24 cellular contexts compared by ENCODE assay signal in the genomic region with DNA sequence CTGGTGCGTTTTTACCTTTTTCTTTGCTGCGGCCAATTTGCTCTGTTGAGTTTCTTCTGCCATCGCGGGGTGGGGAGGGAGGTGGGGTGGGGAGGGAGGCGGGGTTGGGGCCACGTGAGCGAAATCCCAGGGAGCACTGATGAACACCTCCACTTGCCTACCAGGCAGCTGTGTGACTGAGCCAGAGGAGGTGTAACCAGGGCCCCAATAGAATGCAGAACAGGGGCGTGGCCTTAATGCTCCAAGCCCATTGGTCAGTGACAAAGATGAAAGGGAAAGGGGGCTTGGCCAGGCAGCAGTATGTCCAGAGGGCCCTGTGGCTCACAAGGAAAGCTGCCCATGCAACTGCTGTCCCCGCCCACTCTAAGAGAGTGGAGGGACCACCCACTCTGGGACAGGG. TPM values are rescaled to one million over a fixed set of nuclear protein-coding genes. Genes with fewer than 3 reads are reported as not detected.
"Had no signal": no experiment of that assay in that cellular context is flagged by ENCODE, and none has a peak within 500 bp of the region (broad histone marks: within the 10 kb centered on the region; RNA-seq: fewer than 3 reads in every experiment).

No MANE protein-coding gene starts in this region.

- DNase-seq: activated B cell treated with CpG ODN at 0.5 μM for 24 hours; activated CD4-positive, alpha-beta T cell treated with anti-CD3 and anti-CD28 coated beads, Interleukin-2, amount 10 ng/mL, durations not matched to agents 7 days and 5 days; activated CD8-positive, alpha-beta memory T cell treated with anti-CD3 and anti-CD28 coated beads, Interleukin-2, amount 50 U/mL, for 48 hours; activated gamma-delta T cell treated with Interleukin-2 at 50 U/mL for 16 hours; activated naive CD8-positive, alpha-beta T cell treated with anti-CD3 and anti-CD28 coated beads, Interleukin-2, amount 10 ng/mL, durations not matched to agents 7 days and 5 days; brain microvascular endothelial cell; cortex of kidney; effector CD4-positive, alpha-beta T cell; esophagus squamous epithelium; hypothalamus; nucleus accumbens; stimulated activated CD4-positive, alpha-beta T cell treated with anti-CD3 and anti-CD28 coated beads, Interleukin-4, amount 100 ng/mL, for 24 hours; stimulated activated naive CD4-positive, alpha-beta T cell; substantia nigra; transverse colon had no signal

- H3K27ac ChIP-seq: brain microvascular endothelial cell, esophagus squamous epithelium, right atrium auricular region, transverse colon had no signal

- H3K4me1 ChIP-seq: esophagus squamous epithelium, right atrium auricular region had no signal

- ATAC-seq: natural killer cell treated with Interleukin-12 subunit alpha and Interleukin-12 subunit beta and Interleukin-15 and Interleukin-18, amount 100 ng/mL, for 72 hours had no signal

- H3K9me3 Mint-ChIP-seq: activated B cell treated with CpG ODN at 0.5 μM for 24 hours; activated CD4-positive, alpha-beta T cell treated with anti-CD3 and anti-CD28 coated beads, Interleukin-2, amount 10 ng/mL, durations not matched to agents 7 days and 5 days; activated naive CD8-positive, alpha-beta T cell treated with anti-CD3 and anti-CD28 coated beads, Interleukin-2, amount 10 ng/mL, durations not matched to agents 7 days and 5 days; natural killer cell treated with Interleukin-12 subunit alpha and Interleukin-12 subunit beta and Interleukin-15 and Interleukin-18, amount 100 ng/mL, for 72 hours had no signal

- H3K27me3 ChIP-seq: brain microvascular endothelial cell, right atrium auricular region, transverse colon had no signal

- H3K9me3 ChIP-seq: esophagus squamous epithelium, right atrium auricular region, transverse colon had no signal

- H3K36me3 Mint-ChIP-seq: natural killer cell treated with Interleukin-12 subunit alpha and Interleukin-12 subunit beta and Interleukin-15 and Interleukin-18, amount 100 ng/mL, for 72 hours had no signal

- H3K27ac Mint-ChIP-seq: activated B cell treated with CpG ODN at 0.5 μM for 24 hours; activated CD4-positive, alpha-beta T cell treated with anti-CD3 and anti-CD28 coated beads, Interleukin-2, amount 10 ng/mL, durations not matched to agents 7 days and 5 days; activated naive CD8-positive, alpha-beta T cell treated with anti-CD3 and anti-CD28 coated beads, Interleukin-2, amount 10 ng/mL, durations not matched to agents 7 days and 5 days; natural killer cell treated with Interleukin-12 subunit alpha and Interleukin-12 subunit beta and Interleukin-15 and Interleukin-18, amount 100 ng/mL, for 72 hours had no signal

- H3K4me1 Mint-ChIP-seq: activated B cell treated with CpG ODN at 0.5 μM for 24 hours; activated CD4-positive, alpha-beta T cell treated with anti-CD3 and anti-CD28 coated beads, Interleukin-2, amount 10 ng/mL, durations not matched to agents 7 days and 5 days had no signal

- H3K4me3 Mint-ChIP-seq: activated B cell treated with CpG ODN at 0.5 μM for 24 hours; activated CD4-positive, alpha-beta T cell treated with anti-CD3 and anti-CD28 coated beads, Interleukin-2, amount 10 ng/mL, durations not matched to agents 7 days and 5 days; activated naive CD8-positive, alpha-beta T cell treated with anti-CD3 and anti-CD28 coated beads, Interleukin-2, amount 10 ng/mL, durations not matched to agents 7 days and 5 days; natural killer cell treated with Interleukin-12 subunit alpha and Interleukin-12 subunit beta and Interleukin-15 and Interleukin-18, amount 100 ng/mL, for 72 hours had no signal

RNA-seq across cellular contexts. Expression of gene OR4F6, which starts 21.4 kb away (rescaled TPM):
- total RNA-seq: activated B cell treated with CpG ODN at 0.5 μM for 24 hours; activated CD4-positive, alpha-beta T cell treated with anti-CD3 and anti-CD28 coated beads, Interleukin-2, amount 10 ng/mL, durations not matched to agents 7 days and 5 days; activated naive CD8-positive, alpha-beta T cell treated with anti-CD3 and anti-CD28 coated beads, Interleukin-2, amount 10 ng/mL, durations not matched to agents 7 days and 5 days; endothelial cell of umbilical vein; esophagus squamous epithelium; fibroblast of villous mesenchyme; lower leg skin; mesenteric fat pad; natural killer cell treated with Interleukin-12 subunit alpha and Interleukin-12 subunit beta and Interleukin-15 and Interleukin-18, amount 100 ng/mL, for 72 hours; progenitor cell of endocrine pancreas; right atrium auricular region; skeletal muscle tissue; T-helper 2 cell treated with Interferon-gamma antibody and Interleukin-4, amounts not matched to agents 100 ng/mL and 5 ng/mL, for 36 hours; transverse colon had no signal

RNA-seq across cellular contexts. Expression of gene OR4F15, which starts 30.1 kb away (rescaled TPM):
- total RNA-seq: activated B cell treated with CpG ODN at 0.5 μM for 24 hours; activated CD4-positive, alpha-beta T cell treated with anti-CD3 and anti-CD28 coated beads, Interleukin-2, amount 10 ng/mL, durations not matched to agents 7 days and 5 days; activated naive CD8-positive, alpha-beta T cell treated with anti-CD3 and anti-CD28 coated beads, Interleukin-2, amount 10 ng/mL, durations not matched to agents 7 days and 5 days; endothelial cell of umbilical vein; fibroblast of villous mesenchyme; lower leg skin; mesenteric fat pad; natural killer cell treated with Interleukin-12 subunit alpha and Interleukin-12 subunit beta and Interleukin-15 and Interleukin-18, amount 100 ng/mL, for 72 hours; progenitor cell of endocrine pancreas; right atrium auricular region; skeletal muscle tissue; T-helper 2 cell treated with Interferon-gamma antibody and Interleukin-4, amounts not matched to agents 100 ng/mL and 5 ng/mL, for 36 hours; transverse colon had no signal
